7 cellular contexts compared by ENCODE assay signal in the genomic region with DNA sequence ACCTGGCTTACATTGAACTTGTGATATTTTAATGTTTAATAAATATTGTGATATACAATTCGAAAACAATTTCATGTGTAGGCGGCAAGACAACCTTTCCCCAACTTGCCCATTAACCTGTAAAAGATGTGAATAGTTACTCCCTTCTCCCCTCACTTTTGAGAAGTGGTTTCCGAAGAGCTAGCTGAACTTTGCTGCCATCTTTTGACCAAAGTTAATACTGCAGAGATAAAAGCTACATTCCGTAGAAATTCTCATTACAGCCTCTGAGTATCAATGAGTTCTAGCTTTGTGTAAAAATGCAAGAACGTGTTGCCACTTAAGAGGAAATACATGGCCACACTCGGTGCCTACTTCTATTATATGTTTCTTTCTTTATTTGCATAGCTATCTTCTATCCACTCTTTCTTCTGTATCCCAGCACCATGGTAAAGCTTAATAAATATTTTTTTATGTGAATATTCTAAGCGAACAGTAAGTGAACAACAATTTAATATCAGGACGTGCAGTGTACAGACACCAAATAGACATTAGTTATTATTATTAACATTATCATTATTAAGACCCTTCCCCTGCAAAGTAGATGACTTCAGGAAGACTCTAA.
DNase-seq lines count a peak whose midpoint lies in the region; ATAC-seq, FAIRE-seq and TF ChIP-seq lines count a peak whose summit lies in the region.

No MANE protein-coding gene starts in this region.

- peak; percentile 68 for TF ChIP-seq CTCF in neutrophil (IDR thresholded peaks at IDR 0.05)

- peak; percentile 96 for FAIRE-seq in G401.6 (lab: Jason Lieb, UNC)

- ATAC-seq in stimulated activated naive CD8-positive, alpha-beta T cell treated with anti-CD3 and anti-CD28 coated beads, Interleukin-15, amount 100 ng/mL, for 72 hours = no peak

- H3K9me3 Mint-ChIP-seq in stimulated activated naive CD8-positive, alpha-beta T cell treated with anti-CD3 and anti-CD28 coated beads, Interleukin-15, amount 100 ng/mL, for 72 hours = no peaks in the 10 kb centered on the region

- H3K27ac Mint-ChIP-seq in stimulated activated naive CD8-positive, alpha-beta T cell treated with anti-CD3 and anti-CD28 coated beads, Interleukin-15, amount 100 ng/mL, for 72 hours = no peak overlapping the region

- H3K4me1 ChIP-seq in neutrophil (ENCODE audit: control insufficient read depth in 1 of 2, insufficient read depth in 1 of 2, low read depth in 1 of 2, low read length in 1 of 2) = no peaks in the 10 kb centered on the region

- H3K27me3 ChIP-seq in neutrophil = no peaks in the 10 kb centered on the region

- H3K36me3 ChIP-seq in neutrophil = no peaks in the 10 kb centered on the region

- H3K4me3 ChIP-seq in neutrophil (ENCODE audit: low read depth in 1 of 2, low read length in 1 of 2) = no peak overlapping the region

- H3K27ac ChIP-seq in neutrophil = no peak overlapping the region

- H3K4me1 Mint-ChIP-seq in stimulated activated naive CD8-positive, alpha-beta T cell treated with anti-CD3 and anti-CD28 coated beads, Interleukin-15, amount 100 ng/mL, for 72 hours = no peaks in the 10 kb centered on the region

- peak; percentile 49 for DNase-seq in KG1 (lab: John Stamatoyannopoulos, UW)
- DNase-seq in RPMI8226 = peak; percentile 40
- DNase-seq in erythroblast (lab: John Stamatoyannopoulos, UW) = peak; percentile 29 to 56
- DNase-seq in stimulated activated naive CD8-positive, alpha-beta T cell treated with anti-CD3 and anti-CD28 coated beads, Interleukin-15, amount 100 ng/mL, for 72 hours = no peak
- no peak for DNase-seq in GOT3 (lab: John Stamatoyannopoulos, UW)

- no peak for TF ChIP-seq POLR2A in erythroblast (IDR thresholded peaks at IDR 0.05; ENCODE audit: low read length)

- H3K4me3 Mint-ChIP-seq in stimulated activated naive CD8-positive, alpha-beta T cell treated with anti-CD3 and anti-CD28 coated beads, Interleukin-15, amount 100 ng/mL, for 72 hours = no peak overlapping the region

- peaks cover 18% of the 10 kb centered on the region for H3K27me3 Mint-ChIP-seq in stimulated activated naive CD8-positive, alpha-beta T cell treated with anti-CD3 and anti-CD28 coated beads, Interleukin-15, amount 100 ng/mL, for 72 hours

- no peaks in the 10 kb centered on the region for H3K9me3 ChIP-seq in neutrophil

Comparison
In these comparisons a context has a peak if more than half of its experiments do, and no peak if none do; other contexts are left out.
1. DNase-seq: peak in KG1 (single experiment), RPMI8226 (single experiment) and erythroblast (2 of 2); none in stimulated activated naive CD8-positive, alpha-beta T cell treated with anti-CD3 and anti-CD28 coated beads, Interleukin-15, amount 100 ng/mL, for 72 hours (0 of 2) and GOT3 (single experiment).